ENCODE assay signal across 29 cellular contexts in the genomic region with DNA sequence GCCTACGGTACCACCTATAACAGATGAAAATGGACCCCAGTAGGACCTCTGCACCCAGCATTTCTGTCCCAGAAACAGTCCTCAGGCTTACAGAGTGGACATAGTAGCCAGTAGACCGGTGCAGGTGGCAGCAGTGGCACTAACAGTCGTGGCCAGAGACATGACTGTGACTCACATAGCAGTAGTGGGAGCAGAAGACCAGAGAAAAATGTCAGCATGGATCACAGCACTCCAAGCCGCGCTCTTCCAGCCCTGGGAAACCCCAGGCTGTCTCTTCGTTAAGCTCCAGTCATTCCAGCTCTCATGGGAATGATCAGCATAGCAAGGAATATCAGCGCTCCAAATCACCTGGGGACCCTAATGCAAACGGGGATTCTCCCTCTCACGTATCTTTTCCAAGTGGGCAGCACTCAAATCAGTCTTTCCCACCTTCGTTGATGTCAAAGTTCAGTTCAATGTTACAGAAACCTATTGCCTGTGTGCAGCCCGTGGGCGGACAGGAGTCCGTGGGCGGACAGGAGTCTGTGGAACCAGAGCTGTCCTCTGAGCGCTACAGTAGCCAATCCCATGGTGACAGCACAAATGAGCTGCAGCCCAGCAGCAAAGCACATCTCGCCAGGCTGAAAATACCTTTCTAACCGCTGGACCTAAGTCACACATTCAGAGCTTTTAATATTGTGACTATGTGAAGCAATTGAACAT. TPM values are rescaled to one million over a fixed set of nuclear protein-coding genes. Genes with fewer than 3 reads are reported as not detected.
"Had no signal": no experiment of that assay in that cellular context is flagged by ENCODE, and none has a peak within 500 bp of the region (broad histone marks: within the 10 kb centered on the region; RNA-seq: fewer than 3 reads in every experiment).

No MANE protein-coding gene starts in this region.

- H3K9me3 ChIP-seq: ovary, psoas muscle, spleen, testis, upper lobe of right lung had no signal

- H3K27me3 ChIP-seq: brain microvascular endothelial cell, ovary, testis, upper lobe of right lung had no signal

- H3K36me3 ChIP-seq: brain microvascular endothelial cell, ovary, spleen, upper lobe of right lung had no signal

- H3K27ac ChIP-seq: brain microvascular endothelial cell, coronary artery, ovary, psoas muscle, spleen, testis, upper lobe of right lung had no signal

- FAIRE-seq: endometrium, kidney had no signal

- DNase-seq: activated CD4-positive, alpha-beta T cell treated with anti-CD3 and anti-CD28 coated beads, Interleukin-2, amount 10 ng/mL, durations not matched to agents 7 days and 5 days; activated CD8-positive, alpha-beta memory T cell treated with anti-CD3 and anti-CD28 coated beads, Interleukin-2, amount 50 U/mL, for 4 hours; activated CD8-positive, alpha-beta T cell treated with anti-CD3 and anti-CD28 coated beads, Interleukin-2, amount 10 ng/mL, durations not matched to agents 7 days and 5 days; activated effector memory CD4-positive, alpha-beta T cell treated with Interleukin-2 at 50 U/mL for 16 hours; activated naive CD4-positive, alpha-beta T cell treated with anti-CD3 and anti-CD28 coated beads, Interleukin-2, amount 10 ng/mL, durations not matched to agents 7 days and 5 days; activated naive CD8-positive, alpha-beta T cell treated with anti-CD3 and anti-CD28 coated beads, Interleukin-2, amount 50 U/mL, for 24 hours; activated T-cell treated with anti-CD3 and anti-CD28 coated beads, Interleukin-2, amount 50 U/mL, for 48 hours; aorta; brain microvascular endothelial cell; central memory CD4-positive, alpha-beta T cell; erythroblast; foreskin melanocyte; kidney; mesenchymal stem cell; naive thymus-derived CD4-positive, alpha-beta T cell; ovary; psoas muscle; spleen; stimulated activated CD4-positive, alpha-beta T cell treated with anti-CD3 and anti-CD28 coated beads, Interleukin-4, amount 100 ng/mL, for 4 hours; T1000; testis; upper lobe of right lung had no signal

- ATAC-seq: activated CD4-positive, CD25-positive, alpha-beta regulatory T cell treated with anti-CD3 and anti-CD28 coated beads, Interleukin-2, amount 50 U/mL, for 24 hours; activated CD8-positive, alpha-beta T cell treated with anti-CD3 and anti-CD28 coated beads, Interleukin-2, amount 10 ng/mL, durations not matched to agents 7 days and 5 days; activated naive CD8-positive, alpha-beta T cell treated with anti-CD3 and anti-CD28 coated beads, Interleukin-2, amount 50 U/mL, for 24 hours; naive thymus-derived CD4-positive, alpha-beta T cell; psoas muscle; sciatic nerve; stimulated activated memory B cell treated with anti-CD40 and anti-IgM and Interleukin-4, amounts not matched to agents 10 μg/mL and 1 μg/mL and 100 μg/mL, for 72 hours; upper lobe of right lung had no signal

- H3K4me3 ChIP-seq: coronary artery, ovary, psoas muscle, spleen, testis, upper lobe of right lung had no signal

- H3K4me1 ChIP-seq: testis, upper lobe of right lung had no signal

RNA-seq across cellular contexts. Expression of a gene that starts 10.5 kb away (rescaled TPM):
- total RNA-seq: aorta; liver; mucosa of gallbladder; naive thymus-derived CD4-positive, alpha-beta T cell; ovary; psoas muscle; sciatic nerve; testis; upper lobe of right lung had no signal
- polyA plus RNA-seq: aorta, ovary, psoas muscle had no signal
